1 cellular context compared by ENCODE assay signal in the genomic region with DNA sequence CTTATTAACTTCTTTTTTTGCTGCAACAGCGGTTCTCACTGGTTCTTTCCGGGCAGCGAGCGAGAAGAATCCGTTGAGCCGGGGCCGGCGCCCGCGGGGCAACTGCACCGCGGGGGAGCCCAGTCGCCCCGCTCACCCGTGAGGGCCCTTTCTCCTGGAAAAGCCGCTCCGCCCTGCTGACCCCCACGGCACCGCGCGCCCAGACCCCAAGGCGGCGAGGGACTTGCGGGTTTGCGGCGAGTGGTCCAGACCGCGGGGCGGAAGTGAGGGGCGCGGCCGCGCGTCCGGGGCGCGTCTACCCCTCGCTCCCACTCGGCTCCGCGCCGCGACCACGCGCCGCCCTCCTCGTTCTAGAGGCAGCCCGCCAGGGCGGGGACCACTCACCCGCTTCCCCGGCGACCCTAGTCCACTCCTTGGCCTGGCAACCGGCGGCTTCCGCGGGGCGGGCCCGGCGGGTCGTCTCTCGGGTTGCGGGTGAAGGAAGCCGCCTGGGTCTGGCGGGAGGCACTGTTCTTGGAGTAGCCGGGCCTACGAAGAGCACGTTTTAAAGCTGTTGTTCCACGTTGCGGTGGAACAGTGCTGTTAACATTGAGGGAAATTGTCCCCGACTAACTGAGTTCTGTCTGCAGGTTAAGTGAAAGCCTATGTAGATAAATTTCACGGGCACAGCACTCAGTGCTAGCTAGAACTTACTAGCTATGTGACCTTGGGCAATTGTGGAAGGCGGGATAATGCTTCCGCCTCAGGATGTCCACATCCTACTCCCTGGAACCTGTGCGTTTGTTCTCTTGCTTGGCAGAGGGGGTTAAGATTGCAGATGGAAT.
TF ChIP-seq lines count a peak whose summit lies in the region.

A gene with protein sequence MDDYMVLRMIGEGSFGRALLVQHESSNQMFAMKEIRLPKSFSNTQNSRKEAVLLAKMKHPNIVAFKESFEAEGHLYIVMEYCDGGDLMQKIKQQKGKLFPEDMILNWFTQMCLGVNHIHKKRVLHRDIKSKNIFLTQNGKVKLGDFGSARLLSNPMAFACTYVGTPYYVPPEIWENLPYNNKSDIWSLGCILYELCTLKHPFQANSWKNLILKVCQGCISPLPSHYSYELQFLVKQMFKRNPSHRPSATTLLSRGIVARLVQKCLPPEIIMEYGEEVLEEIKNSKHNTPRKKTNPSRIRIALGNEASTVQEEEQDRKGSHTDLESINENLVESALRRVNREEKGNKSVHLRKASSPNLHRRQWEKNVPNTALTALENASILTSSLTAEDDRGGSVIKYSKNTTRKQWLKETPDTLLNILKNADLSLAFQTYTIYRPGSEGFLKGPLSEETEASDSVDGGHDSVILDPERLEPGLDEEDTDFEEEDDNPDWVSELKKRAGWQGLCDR (minus strand): TSS at position 439 of the 824 bp plus-strand sequence. CDS start 3,406 bp downstream, outside the sequence.

TF ChIP-seq in HepG2, 621 proteins besides CTCF, POLR2A, EP300 and RAD21 (continued from another document and continues in another):
- TF ChIP-seq ZNF329 (CRISPR knock-in tag; IDR thresholded peaks at IDR 0.05; ENCODE audit: low read depth) (0 out of 2 replicates have a peak, but pooled peaks have one; percentile 48), ZBTB7A (CRISPR knock-in tag; IDR thresholded peaks at IDR 0.05) (peak; percentile 73; the same call in 1 of the 2 replicates), ZNF713 (CRISPR knock-in tag; IDR thresholded peaks at IDR 0.05) (0 out of 2 replicates have a peak, but pooled peaks have one; percentile 22), STAG1 (CRISPR knock-in tag; IDR thresholded peaks at IDR 0.05) (peak; percentile 4; the same call in 1 of the 2 replicates), CBFB (CRISPR knock-in tag; IDR thresholded peaks at IDR 0.05) (peak; percentile 73; the same call in 1 of the 2 replicates), NCOA2 (CRISPR knock-in tag; IDR thresholded peaks at IDR 0.05) (peak; percentile 51), MYC (CRISPR knock-in tag; IDR thresholded peaks at IDR 0.05; ENCODE audit: borderline replicate concordance) (peak; percentile 80), MED1 (CRISPR knock-in tag; IDR thresholded peaks at IDR 0.05) (peak; percentile 79), HOXA3 (CRISPR knock-in tag; IDR thresholded peaks at IDR 0.05) (peak; percentile 84; the same call in 1 of the 2 replicates), SETDB1 (CRISPR knock-in tag; IDR thresholded peaks at IDR 0.05; ENCODE audit: borderline replicate concordance) (no peak), ZNF501 (CRISPR knock-in tag; IDR thresholded peaks at IDR 0.05) (peak; percentile 77), PHF20 (CRISPR knock-in tag; IDR thresholded peaks at IDR 0.05) (peak; percentile 75), SAP130 (CRISPR knock-in tag; IDR thresholded peaks at IDR 0.05; ENCODE audit: low read depth) (peak; percentile 48; the same call in 1 of the 2 replicates), MZF1 (CRISPR knock-in tag; IDR thresholded peaks at IDR 0.05; ENCODE audit: borderline replicate concordance) (no peak), CBX1 (IDR thresholded peaks at IDR 0.05; ENCODE audit: low read depth) (no peak), MXD4 (CRISPR knock-in tag; IDR thresholded peaks at IDR 0.05) (peak; percentile 68; the same call in 1 of the 2 replicates), RFX3 (CRISPR knock-in tag; IDR thresholded peaks at IDR 0.05) (no peak), ZNF331 (CRISPR knock-in tag; IDR thresholded peaks at IDR 0.05) (peak; percentile 63), ZNF263 (CRISPR knock-in tag; IDR thresholded peaks at IDR 0.05) (peak; percentile 69), ZNF850 (CRISPR knock-in tag; conservative IDR thresholded peaks at IDR 0.05) (no peak), ZNF350 (CRISPR knock-in tag; IDR thresholded peaks at IDR 0.05; ENCODE audit: borderline replicate concordance, low read depth) (peak; percentile 23; the same call in 1 of the 2 replicates), ZNF749 (CRISPR knock-in tag; IDR thresholded peaks at IDR 0.05; ENCODE audit: borderline replicate concordance) (peak; percentile 83; the same call in 1 of the 2 replicates), ZNF430 (CRISPR knock-in tag; IDR thresholded peaks at IDR 0.05) (peak; percentile 93), ZNF746 (CRISPR knock-in tag; IDR thresholded peaks at IDR 0.05) (peak; percentile 45; the same call in 1 of the 2 replicates), AHR (CRISPR knock-in tag; IDR thresholded peaks at IDR 0.05) (0 out of 2 replicates have a peak, but pooled peaks have one; percentile 44), DMAP1 (CRISPR knock-in tag; IDR thresholded peaks at IDR 0.05) (peak; percentile 70), GLMP (CRISPR knock-in tag; IDR thresholded peaks at IDR 0.05; ENCODE audit: borderline replicate concordance) (peak; percentile 73; the same call in 1 of the 2 replicates), TOPORS (CRISPR knock-in tag; IDR thresholded peaks at IDR 0.05) (peak; percentile 57; the same call in 1 of the 2 replicates), ZNF784 (CRISPR knock-in tag; IDR thresholded peaks at IDR 0.05; ENCODE audit: borderline replicate concordance) (peak; percentile 68; the same call in 1 of the 2 replicates), REL (CRISPR knock-in tag; conservative IDR thresholded peaks at IDR 0.05) (peak; percentile 79; the same call in 1 of the 2 replicates), FOXC1 (CRISPR knock-in tag; IDR thresholded peaks at IDR 0.05; ENCODE audit: borderline replicate concordance) (no peak), ZNF790 (CRISPR knock-in tag; IDR thresholded peaks at IDR 0.05; ENCODE audit: borderline replicate concordance) (peak; percentile 76; the same call in 1 of the 2 replicates)
- TF ChIP-seq, protein P1, sequence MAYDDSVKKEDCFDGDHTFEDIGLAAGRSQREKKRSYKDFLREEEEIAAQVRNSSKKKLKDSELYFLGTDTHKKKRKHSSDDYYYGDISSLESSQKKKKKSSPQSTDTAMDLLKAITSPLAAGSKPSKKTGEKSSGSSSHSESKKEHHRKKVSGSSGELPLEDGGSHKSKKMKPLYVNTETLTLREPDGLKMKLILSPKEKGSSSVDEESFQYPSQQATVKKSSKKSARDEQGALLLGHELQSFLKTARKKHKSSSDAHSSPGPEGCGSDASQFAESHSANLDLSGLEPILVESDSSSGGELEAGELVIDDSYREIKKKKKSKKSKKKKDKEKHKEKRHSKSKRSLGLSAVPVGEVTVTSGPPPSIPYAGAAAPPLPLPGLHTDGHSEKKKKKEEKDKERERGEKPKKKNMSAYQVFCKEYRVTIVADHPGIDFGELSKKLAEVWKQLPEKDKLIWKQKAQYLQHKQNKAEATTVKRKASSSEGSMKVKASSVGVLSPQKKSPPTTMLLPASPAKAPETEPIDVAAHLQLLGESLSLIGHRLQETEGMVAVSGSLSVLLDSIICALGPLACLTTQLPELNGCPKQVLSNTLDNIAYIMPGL (CRISPR knock-in tag; IDR thresholded peaks at IDR 0.05; ENCODE audit: borderline replicate concordance in 1 of 2, low read depth in 1 of 2), result peak; percentile 44 to 81; a peak in 3 of 4 replicates
- TF ChIP-seq, protein P2, sequence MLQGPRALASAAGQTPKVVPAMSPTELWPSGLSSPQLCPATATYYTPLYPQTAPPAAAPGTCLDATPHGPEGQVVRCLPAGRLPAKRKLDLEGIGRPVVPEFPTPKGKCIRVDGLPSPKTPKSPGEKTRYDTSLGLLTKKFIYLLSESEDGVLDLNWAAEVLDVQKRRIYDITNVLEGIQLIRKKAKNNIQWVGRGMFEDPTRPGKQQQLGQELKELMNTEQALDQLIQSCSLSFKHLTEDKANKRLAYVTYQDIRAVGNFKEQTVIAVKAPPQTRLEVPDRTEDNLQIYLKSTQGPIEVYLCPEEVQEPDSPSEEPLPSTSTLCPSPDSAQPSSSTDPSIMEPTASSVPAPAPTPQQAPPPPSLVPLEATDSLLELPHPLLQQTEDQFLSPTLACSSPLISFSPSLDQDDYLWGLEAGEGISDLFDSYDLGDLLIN (CRISPR knock-in tag; IDR thresholded peaks at IDR 0.05; ENCODE audit: borderline replicate concordance), result peak; percentile 77; the same call in 1 of the 2 replicates
- TF ChIP-seq, protein P3, sequence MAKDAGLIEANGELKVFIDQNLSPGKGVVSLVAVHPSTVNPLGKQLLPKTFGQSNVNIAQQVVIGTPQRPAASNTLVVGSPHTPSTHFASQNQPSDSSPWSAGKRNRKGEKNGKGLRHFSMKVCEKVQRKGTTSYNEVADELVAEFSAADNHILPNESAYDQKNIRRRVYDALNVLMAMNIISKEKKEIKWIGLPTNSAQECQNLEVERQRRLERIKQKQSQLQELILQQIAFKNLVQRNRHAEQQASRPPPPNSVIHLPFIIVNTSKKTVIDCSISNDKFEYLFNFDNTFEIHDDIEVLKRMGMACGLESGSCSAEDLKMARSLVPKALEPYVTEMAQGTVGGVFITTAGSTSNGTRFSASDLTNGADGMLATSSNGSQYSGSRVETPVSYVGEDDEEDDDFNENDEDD (CRISPR knock-in tag; IDR thresholded peaks at IDR 0.05; ENCODE audit: borderline replicate concordance), result peak; percentile 93
- TF ChIP-seq, protein P4, sequence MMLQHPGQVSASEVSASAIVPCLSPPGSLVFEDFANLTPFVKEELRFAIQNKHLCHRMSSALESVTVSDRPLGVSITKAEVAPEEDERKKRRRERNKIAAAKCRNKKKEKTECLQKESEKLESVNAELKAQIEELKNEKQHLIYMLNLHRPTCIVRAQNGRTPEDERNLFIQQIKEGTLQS (CRISPR knock-in tag; IDR thresholded peaks at IDR 0.05), result peak; percentile 18; the same call in 1 of the 2 replicates
- TF ChIP-seq, protein P5, sequence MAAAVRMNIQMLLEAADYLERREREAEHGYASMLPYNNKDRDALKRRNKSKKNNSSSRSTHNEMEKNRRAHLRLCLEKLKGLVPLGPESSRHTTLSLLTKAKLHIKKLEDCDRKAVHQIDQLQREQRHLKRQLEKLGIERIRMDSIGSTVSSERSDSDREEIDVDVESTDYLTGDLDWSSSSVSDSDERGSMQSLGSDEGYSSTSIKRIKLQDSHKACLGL (CRISPR knock-in tag; IDR thresholded peaks at IDR 0.05), result peak; percentile 88
- TF ChIP-seq, protein P6, sequence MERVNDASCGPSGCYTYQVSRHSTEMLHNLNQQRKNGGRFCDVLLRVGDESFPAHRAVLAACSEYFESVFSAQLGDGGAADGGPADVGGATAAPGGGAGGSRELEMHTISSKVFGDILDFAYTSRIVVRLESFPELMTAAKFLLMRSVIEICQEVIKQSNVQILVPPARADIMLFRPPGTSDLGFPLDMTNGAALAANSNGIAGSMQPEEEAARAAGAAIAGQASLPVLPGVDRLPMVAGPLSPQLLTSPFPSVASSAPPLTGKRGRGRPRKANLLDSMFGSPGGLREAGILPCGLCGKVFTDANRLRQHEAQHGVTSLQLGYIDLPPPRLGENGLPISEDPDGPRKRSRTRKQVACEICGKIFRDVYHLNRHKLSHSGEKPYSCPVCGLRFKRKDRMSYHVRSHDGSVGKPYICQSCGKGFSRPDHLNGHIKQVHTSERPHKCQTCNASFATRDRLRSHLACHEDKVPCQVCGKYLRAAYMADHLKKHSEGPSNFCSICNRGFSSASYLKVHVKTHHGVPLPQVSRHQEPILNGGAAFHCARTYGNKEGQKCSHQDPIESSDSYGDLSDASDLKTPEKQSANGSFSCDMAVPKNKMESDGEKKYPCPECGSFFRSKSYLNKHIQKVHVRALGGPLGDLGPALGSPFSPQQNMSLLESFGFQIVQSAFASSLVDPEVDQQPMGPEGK (CRISPR knock-in tag; IDR thresholded peaks at IDR 0.05), result no peak; the same call in 1 of the 2 replicates
- TF ChIP-seq, protein P7, sequence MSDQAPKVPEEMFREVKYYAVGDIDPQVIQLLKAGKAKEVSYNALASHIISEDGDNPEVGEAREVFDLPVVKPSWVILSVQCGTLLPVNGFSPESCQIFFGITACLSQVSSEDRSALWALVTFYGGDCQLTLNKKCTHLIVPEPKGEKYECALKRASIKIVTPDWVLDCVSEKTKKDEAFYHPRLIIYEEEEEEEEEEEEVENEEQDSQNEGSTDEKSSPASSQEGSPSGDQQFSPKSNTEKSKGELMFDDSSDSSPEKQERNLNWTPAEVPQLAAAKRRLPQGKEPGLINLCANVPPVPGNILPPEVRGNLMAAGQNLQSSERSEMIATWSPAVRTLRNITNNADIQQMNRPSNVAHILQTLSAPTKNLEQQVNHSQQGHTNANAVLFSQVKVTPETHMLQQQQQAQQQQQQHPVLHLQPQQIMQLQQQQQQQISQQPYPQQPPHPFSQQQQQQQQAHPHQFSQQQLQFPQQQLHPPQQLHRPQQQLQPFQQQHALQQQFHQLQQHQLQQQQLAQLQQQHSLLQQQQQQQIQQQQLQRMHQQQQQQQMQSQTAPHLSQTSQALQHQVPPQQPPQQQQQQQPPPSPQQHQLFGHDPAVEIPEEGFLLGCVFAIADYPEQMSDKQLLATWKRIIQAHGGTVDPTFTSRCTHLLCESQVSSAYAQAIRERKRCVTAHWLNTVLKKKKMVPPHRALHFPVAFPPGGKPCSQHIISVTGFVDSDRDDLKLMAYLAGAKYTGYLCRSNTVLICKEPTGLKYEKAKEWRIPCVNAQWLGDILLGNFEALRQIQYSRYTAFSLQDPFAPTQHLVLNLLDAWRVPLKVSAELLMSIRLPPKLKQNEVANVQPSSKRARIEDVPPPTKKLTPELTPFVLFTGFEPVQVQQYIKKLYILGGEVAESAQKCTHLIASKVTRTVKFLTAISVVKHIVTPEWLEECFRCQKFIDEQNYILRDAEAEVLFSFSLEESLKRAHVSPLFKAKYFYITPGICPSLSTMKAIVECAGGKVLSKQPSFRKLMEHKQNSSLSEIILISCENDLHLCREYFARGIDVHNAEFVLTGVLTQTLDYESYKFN (CRISPR knock-in tag; conservative IDR thresholded peaks at IDR 0.05), result peak; percentile 30
- TF ChIP-seq, protein P8, sequence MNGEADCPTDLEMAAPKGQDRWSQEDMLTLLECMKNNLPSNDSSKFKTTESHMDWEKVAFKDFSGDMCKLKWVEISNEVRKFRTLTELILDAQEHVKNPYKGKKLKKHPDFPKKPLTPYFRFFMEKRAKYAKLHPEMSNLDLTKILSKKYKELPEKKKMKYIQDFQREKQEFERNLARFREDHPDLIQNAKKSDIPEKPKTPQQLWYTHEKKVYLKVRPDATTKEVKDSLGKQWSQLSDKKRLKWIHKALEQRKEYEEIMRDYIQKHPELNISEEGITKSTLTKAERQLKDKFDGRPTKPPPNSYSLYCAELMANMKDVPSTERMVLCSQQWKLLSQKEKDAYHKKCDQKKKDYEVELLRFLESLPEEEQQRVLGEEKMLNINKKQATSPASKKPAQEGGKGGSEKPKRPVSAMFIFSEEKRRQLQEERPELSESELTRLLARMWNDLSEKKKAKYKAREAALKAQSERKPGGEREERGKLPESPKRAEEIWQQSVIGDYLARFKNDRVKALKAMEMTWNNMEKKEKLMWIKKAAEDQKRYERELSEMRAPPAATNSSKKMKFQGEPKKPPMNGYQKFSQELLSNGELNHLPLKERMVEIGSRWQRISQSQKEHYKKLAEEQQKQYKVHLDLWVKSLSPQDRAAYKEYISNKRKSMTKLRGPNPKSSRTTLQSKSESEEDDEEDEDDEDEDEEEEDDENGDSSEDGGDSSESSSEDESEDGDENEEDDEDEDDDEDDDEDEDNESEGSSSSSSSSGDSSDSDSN (CRISPR knock-in tag; IDR thresholded peaks at IDR 0.05), result peak; percentile 69
